ENCODE assay signal across 8 cellular contexts in the genomic region with DNA sequence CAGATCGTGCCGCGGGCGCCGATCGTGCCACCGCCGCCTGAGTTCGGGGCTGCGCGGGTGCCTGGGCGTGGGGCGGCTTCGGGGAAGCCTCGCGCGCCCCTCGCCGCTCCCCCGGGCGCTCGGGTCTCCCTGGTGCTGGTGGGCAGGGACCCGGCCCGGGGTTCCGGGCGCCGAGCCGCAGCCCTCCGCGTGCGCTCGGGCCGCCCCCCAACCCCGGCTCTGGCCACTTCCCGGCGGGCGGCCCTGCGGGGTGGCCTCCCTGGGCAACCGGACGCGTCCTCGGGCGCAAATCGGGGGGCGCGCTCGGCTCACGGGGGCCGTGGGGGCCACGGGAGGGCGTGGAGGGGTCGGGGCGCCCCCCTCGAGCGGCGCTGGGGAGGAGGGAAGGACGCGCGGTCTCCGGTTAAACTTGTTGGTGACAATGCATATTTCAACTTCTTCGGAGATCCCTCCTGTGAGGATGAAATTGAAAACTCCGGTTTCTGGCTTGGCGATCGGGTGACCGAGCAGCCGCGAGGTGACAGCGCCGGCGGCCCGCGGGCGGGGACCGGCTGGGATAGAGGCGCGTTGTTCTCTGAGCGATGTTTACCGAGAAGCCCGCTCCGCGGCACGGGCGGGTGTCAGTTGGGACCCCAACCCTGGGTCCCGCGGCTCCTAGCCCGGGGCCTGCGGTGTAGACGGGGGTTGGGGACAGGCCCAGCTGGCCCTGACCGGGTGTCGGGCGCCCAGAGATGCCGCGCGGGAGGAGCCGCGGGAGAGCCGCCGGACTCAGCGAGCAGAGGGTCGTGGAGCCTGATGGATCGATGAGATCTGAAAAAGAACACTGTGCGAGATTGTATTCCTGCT. TPM values are rescaled to one million over a fixed set of nuclear protein-coding genes. Genes with fewer than 3 reads are reported as not detected.
DNase-seq lines count a peak whose midpoint lies in the region; ATAC-seq and TF ChIP-seq lines count a peak whose summit lies in the region.

No MANE protein-coding gene starts in this region.

- under 1% methylated on average over 102 of the region's 102 CpGs for WGBS in liver

- in situ Hi-C loops in GM13976 (cut with MboI; ENCODE audit: low sequenced_read_pairs, unreplicated experiment), result no loop called here

- POLR2A ChIA-PET in BJ (lab: Charles Lee), result interaction anchor here (0.6 kb wide), 1 partner anchor 131 kb away, joined by 9 read pairs; no protein-coding TSS in a partner anchor

- H3K4me3 Mint-ChIP-seq in IgD-negative memory B cell, result peak overlapping the region; percentile 41 to 94 (median 78)

- peak overlapping the region; percentile 86 for H3K27ac ChIP-seq in caudate nucleus (ENCODE audit: low read depth, low read length)
- peak overlapping the region; percentile 79 to 89 for H3K27ac ChIP-seq in liver (ENCODE audit: low read depth in 1 of 2, low read length in 2 of 2)
- peak overlapping the region; percentile 54 for H3K27ac ChIP-seq in subcutaneous abdominal adipose tissue (ENCODE audit: low read depth, low read length)

- H3K36me3 ChIP-seq in BJ (ENCODE audit: control insufficient read depth, insufficient read depth, low read length) (peaks cover 5% of the 10 kb centered on the region; the same call in 1 of the 2 replicates), liver (ENCODE audit: control insufficient read depth in 4 of 4, insufficient read depth in 3 of 4, low read depth in 1 of 4, low read length in 3 of 4) (no peaks in the 10 kb centered on the region), subcutaneous abdominal adipose tissue (ENCODE audit: control insufficient read depth in 5 of 5, insufficient read depth in 5 of 5, low read length in 5 of 5) (no peaks in the 10 kb centered on the region)

- H3K9ac ChIP-seq in liver (ENCODE audit: low read depth in 1 of 2, low read length in 2 of 2), result peak overlapping the region; percentile 90 to 99
- peak overlapping the region; percentile 59 to 75 (median 68) for H3K9ac ChIP-seq in subcutaneous abdominal adipose tissue (ENCODE audit: low read length in 5 of 5)

- no peaks in the 10 kb centered on the region for H3K36me3 Mint-ChIP-seq in IgD-negative memory B cell

- peak in 1 of 2 donors; percentile 20 for TF ChIP-seq RAD21 in liver (IDR thresholded peaks at IDR 0.05)

- peaks cover 0 to 2% (median 0%) of the 10 kb centered on the region in 3 donors for H3K9me3 Mint-ChIP-seq in IgD-negative memory B cell

- ATAC-seq in HG02870 (IDR thresholded peaks at IDR 0.05; ENCODE audit: unreplicated experiment), result no peak

- TF ChIP-seq CTCF in BJ (IDR thresholded peaks at IDR 0.05; ENCODE audit: insufficient read depth, low read depth, low read length) (no peak), liver (IDR thresholded peaks at IDR 0.05; ENCODE audit: low read depth, low read length, missing input control) (no peak), GM13976 (IDR thresholded peaks at IDR 0.05; ENCODE audit: borderline replicate concordance, control extremely low read depth, extremely low read depth, insufficient read depth, missing control alignments) (no peak)

- H3K4me3 ChIP-seq in BJ (ENCODE audit: low read depth, low read length) (peak overlapping the region; percentile 88), liver (ENCODE audit: low read depth in 1 of 3, low read length in 3 of 3) (peak overlapping the region; percentile 73 to 92 (median 80)), subcutaneous abdominal adipose tissue (ENCODE audit: low read depth in 1 of 5, low read length in 5 of 5) (peak overlapping the region; percentile 53 to 76 (median 71))

- no peaks in the 10 kb centered on the region for H3K27me3 ChIP-seq in BJ (ENCODE audit: control insufficient read depth, insufficient read depth, low read length)
- no peaks in the 10 kb centered on the region for H3K27me3 ChIP-seq in liver (ENCODE audit: control insufficient read depth in 4 of 4, insufficient read depth in 4 of 4, low read length in 3 of 4)
- peaks cover 0 to 3% (median 0%) of the 10 kb centered on the region in 5 donors for H3K27me3 ChIP-seq in subcutaneous abdominal adipose tissue (ENCODE audit: control insufficient read depth in 5 of 5, insufficient read depth in 4 of 5, low read length in 5 of 5)

- H3K27ac Mint-ChIP-seq in IgD-negative memory B cell, result no peak overlapping the region

- H3K4me1 Mint-ChIP-seq in IgD-negative memory B cell, result peaks cover 6 to 10% (median 8%) of the 10 kb centered on the region in 3 donors

- H3K4me1 ChIP-seq in liver (ENCODE audit: control insufficient read depth in 4 of 4, insufficient read depth in 4 of 4, low read length in 3 of 4) (peaks cover 0 to 28% (median 18%) of the 10 kb centered on the region in 4 donors), subcutaneous abdominal adipose tissue (ENCODE audit: control insufficient read depth in 5 of 5, insufficient read depth in 5 of 5, low read length in 5 of 5) (peaks cover 3 to 38% (median 35%) of the 10 kb centered on the region in 5 donors)

- H3K9me3 ChIP-seq in liver (ENCODE audit: control insufficient read depth in 4 of 4, low read length in 3 of 4) (no peaks in the 10 kb centered on the region), subcutaneous abdominal adipose tissue (ENCODE audit: control insufficient read depth in 5 of 5, low read length in 5 of 5) (no peaks in the 10 kb centered on the region)

- H3K27me3 Mint-ChIP-seq in IgD-negative memory B cell, result peaks cover 59% of the 10 kb centered on the region

- DNase-seq in BJ (ENCODE audit: low read depth), result no peak
- DNase-seq in caudate nucleus (lab: John Stamatoyannopoulos, UW), result peak in 8 of 61 donors; percentile 19 to 59 (median 31)
- no peak for DNase-seq in GM13976 (ENCODE audit: low spot score)
- DNase-seq in NK-92 treated with Interleukin-12 subunit alpha and Interleukin-12 subunit beta, amount 100 ng/mL, for 24 hours (lab: John Stamatoyannopoulos, UW), result no peak

- CTCF ChIA-PET in BJ (lab: Yijun Ruan, JAX), result interaction anchor here (0.8 to 1.3 kb wide), 2 partner anchors 153 to 155 kb away, joined by 3 to 4 read pairs; no protein-coding TSS in a partner anchor

TF ChIP-seq in liver, 16 proteins besides CTCF, POLR2A, EP300 and RAD21:
- TF ChIP-seq YY1 (IDR thresholded peaks at IDR 0.05) (no peak), HNF4G (IDR thresholded peaks at IDR 0.05) (no peak), TAF1 (conservative IDR thresholded peaks at IDR 0.05) (no peak), FOXA1 (IDR thresholded peaks at IDR 0.05) (no peak), EGR1 (IDR thresholded peaks at IDR 0.05; ENCODE audit: low read depth in 2 of 2) (no peak), RXRA (IDR thresholded peaks at IDR 0.05) (no peak), NR2F2 (IDR thresholded peaks at IDR 0.05) (no peak), FOXA2 (IDR thresholded peaks at IDR 0.05) (no peak), HNF4A (conservative IDR thresholded peaks at IDR 0.05) (no peak), GABPA (IDR thresholded peaks at IDR 0.05 in 1 of 2, conservative IDR thresholded peaks at IDR 0.05 in 1 of 2) (no peak), JUND (IDR thresholded peaks at IDR 0.05) (no peak)
- TF ChIP-seq, protein P1, sequence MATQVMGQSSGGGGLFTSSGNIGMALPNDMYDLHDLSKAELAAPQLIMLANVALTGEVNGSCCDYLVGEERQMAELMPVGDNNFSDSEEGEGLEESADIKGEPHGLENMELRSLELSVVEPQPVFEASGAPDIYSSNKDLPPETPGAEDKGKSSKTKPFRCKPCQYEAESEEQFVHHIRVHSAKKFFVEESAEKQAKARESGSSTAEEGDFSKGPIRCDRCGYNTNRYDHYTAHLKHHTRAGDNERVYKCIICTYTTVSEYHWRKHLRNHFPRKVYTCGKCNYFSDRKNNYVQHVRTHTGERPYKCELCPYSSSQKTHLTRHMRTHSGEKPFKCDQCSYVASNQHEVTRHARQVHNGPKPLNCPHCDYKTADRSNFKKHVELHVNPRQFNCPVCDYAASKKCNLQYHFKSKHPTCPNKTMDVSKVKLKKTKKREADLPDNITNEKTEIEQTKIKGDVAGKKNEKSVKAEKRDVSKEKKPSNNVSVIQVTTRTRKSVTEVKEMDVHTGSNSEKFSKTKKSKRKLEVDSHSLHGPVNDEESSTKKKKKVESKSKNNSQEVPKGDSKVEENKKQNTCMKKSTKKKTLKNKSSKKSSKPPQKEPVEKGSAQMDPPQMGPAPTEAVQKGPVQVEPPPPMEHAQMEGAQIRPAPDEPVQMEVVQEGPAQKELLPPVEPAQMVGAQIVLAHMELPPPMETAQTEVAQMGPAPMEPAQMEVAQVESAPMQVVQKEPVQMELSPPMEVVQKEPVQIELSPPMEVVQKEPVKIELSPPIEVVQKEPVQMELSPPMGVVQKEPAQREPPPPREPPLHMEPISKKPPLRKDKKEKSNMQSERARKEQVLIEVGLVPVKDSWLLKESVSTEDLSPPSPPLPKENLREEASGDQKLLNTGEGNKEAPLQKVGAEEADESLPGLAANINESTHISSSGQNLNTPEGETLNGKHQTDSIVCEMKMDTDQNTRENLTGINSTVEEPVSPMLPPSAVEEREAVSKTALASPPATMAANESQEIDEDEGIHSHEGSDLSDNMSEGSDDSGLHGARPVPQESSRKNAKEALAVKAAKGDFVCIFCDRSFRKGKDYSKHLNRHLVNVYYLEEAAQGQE (IDR thresholded peaks at IDR 0.05), result no peak
- TF ChIP-seq, protein P2, sequence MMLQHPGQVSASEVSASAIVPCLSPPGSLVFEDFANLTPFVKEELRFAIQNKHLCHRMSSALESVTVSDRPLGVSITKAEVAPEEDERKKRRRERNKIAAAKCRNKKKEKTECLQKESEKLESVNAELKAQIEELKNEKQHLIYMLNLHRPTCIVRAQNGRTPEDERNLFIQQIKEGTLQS (IDR thresholded peaks at IDR 0.05), result no peak

RNA-seq across cellular contexts. Expression of a gene that starts 0.7 kb away (rescaled TPM):
- polyA plus RNA-seq in BJ (2011; rRNA removed), result 85.9 and 106 TPM in 2 replicates
- 83.9 and 100 TPM in 2 replicates for polyA minus RNA-seq in BJ (2011; rRNA and poly(A)+ RNA removed)
- polyA plus RNA-seq in IgD-negative memory B cell, result 2.0 TPM
- 10 to 100 TPM in 1 of 2 donors, 1 to 10 TPM in 1; 4.1 to 18.4 TPM for total RNA-seq in liver
- polyA plus RNA-seq in liver, result 10 to 100 TPM in 1 of 2 donors, 1 to 10 TPM in 1; 9.2 to 15.3 TPM
